15 cellular contexts compared by ENCODE assay signal in the genomic region with DNA sequence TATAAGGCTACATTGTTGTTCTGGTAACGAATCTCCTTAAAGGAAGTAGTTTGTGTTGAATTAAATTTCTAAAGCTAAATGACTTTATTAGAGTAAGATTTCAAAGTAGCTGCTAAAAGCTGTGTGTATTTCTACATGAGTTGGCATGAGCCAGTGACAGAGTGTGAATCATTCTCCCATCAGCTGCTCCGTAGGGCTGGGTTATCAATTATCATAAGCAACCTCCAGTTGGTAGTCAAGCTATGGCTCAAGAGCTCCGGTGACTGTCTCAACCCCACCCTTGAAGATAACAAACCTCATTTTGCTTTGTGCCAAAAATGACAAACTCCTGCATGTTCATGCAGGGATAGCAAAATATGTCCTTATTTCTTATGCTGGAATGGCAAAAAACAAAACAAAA.
A peak's percentile ranks its signal among the peaks of the same experiment; 100 is the strongest.
DNase-seq lines count a peak whose midpoint lies in the region; ATAC-seq and TF ChIP-seq lines count a peak whose summit lies in the region.
"Had no signal": no experiment of that assay in that cellular context is flagged by ENCODE, and none has a peak within 500 bp of the region (broad histone marks: within the 10 kb centered on the region; RNA-seq: fewer than 3 reads in every experiment).

No MANE protein-coding gene starts in this region.

- TF ChIP-seq CTCF in left ventricle myocardium inferior (IDR thresholded peaks at IDR 0.05; ENCODE audit: borderline replicate concordance) = no peak
- no peak for TF ChIP-seq CTCF in adrenal gland (IDR thresholded peaks at IDR 0.05)
- TF ChIP-seq CTCF in gastroesophageal sphincter (IDR thresholded peaks at IDR 0.05) = no peak

- TF ChIP-seq POLR2A in adrenal gland (IDR thresholded peaks at IDR 0.05) (no peak), gastroesophageal sphincter (IDR thresholded peaks at IDR 0.05) (no peak)

- no peaks in the 10 kb centered on the region for H3K36me3 ChIP-seq in left ventricle myocardium inferior
- H3K36me3 ChIP-seq in adrenal gland (replicated peaks in 1 of 2) = no peaks in the 10 kb centered on the region
- H3K36me3 ChIP-seq in gastroesophageal sphincter = no peaks in the 10 kb centered on the region
- no peaks in the 10 kb centered on the region for H3K36me3 ChIP-seq in effector memory CD4-positive, alpha-beta T cell (ENCODE audit: control insufficient read depth, insufficient read depth, low read length)
- H3K36me3 ChIP-seq: neural progenitor cell had no signal

- H3K4me3 ChIP-seq in left ventricle myocardium inferior (no peak overlapping the region), adrenal gland (no peak overlapping the region), gastroesophageal sphincter (no peak overlapping the region)
- no peak overlapping the region for H3K4me3 ChIP-seq in effector memory CD4-positive, alpha-beta T cell (ENCODE audit: insufficient read depth, low read depth, low read length, poor library complexity, severe bottlenecking)
- H3K4me3 ChIP-seq: neural progenitor cell had no signal

- H3K27me3 ChIP-seq in left ventricle myocardium inferior (ENCODE audit: low read depth) (no peaks in the 10 kb centered on the region), adrenal gland (no peaks in the 10 kb centered on the region), gastroesophageal sphincter (no peaks in the 10 kb centered on the region)
- H3K27me3 ChIP-seq in effector memory CD4-positive, alpha-beta T cell (replicated peaks; ENCODE audit: control insufficient read depth, insufficient read depth, low read length, poor library complexity, severe bottlenecking) = no peaks in the 10 kb centered on the region
- H3K27me3 ChIP-seq: neural progenitor cell had no signal

- no peak for TF ChIP-seq EP300 in gastroesophageal sphincter (IDR thresholded peaks at IDR 0.05)

- H3K4me1 ChIP-seq in left ventricle myocardium inferior (peaks cover 31% of the 10 kb centered on the region), adrenal gland (replicated peaks in 1 of 2) (peaks cover 3 to 21% of the 10 kb centered on the region in 2 donors), gastroesophageal sphincter (no peaks in the 10 kb centered on the region)
- no peaks in the 10 kb centered on the region for H3K4me1 ChIP-seq in effector memory CD4-positive, alpha-beta T cell (ENCODE audit: control insufficient read depth, insufficient read depth, low read length, poor library complexity, severe bottlenecking)

- peak in 1 of 2 donors; percentile 92 for ATAC-seq in left cardiac atrium
- ATAC-seq in gastroesophageal sphincter = peak; percentile 53
- no peak for ATAC-seq in GM18511 (IDR thresholded peaks at IDR 0.05; ENCODE audit: unreplicated experiment)

- DNase-seq in left cardiac atrium (peak; percentile 21), left ventricle myocardium inferior (no peak), adrenal gland (peak in 5 of 7 donors; percentile 31 to 82 (median 63)), LoVo (ENCODE audit: low spot score) (no peak), SHP77 (lab: John Stamatoyannopoulos, UW) (no peak)
- DNase-seq in effector memory CD4-positive, alpha-beta T cell = no peak
- DNase-seq: activated B cell treated with CpG ODN at 0.5 μM for 24 hours; activated T-cell treated with anti-CD3 and anti-CD28 coated beads, Interleukin-2, amount 50 U/mL, for 24 hours; AML-193; DMS79; Kasumi-1; SHP77 treated with DMSO at 0.1 percent for 48 hours had no signal

- no peak overlapping the region for H3K27ac ChIP-seq in left ventricle myocardium inferior (replicated peaks)
- H3K27ac ChIP-seq in adrenal gland = no peak overlapping the region
- no peak overlapping the region for H3K27ac ChIP-seq in gastroesophageal sphincter
- H3K27ac ChIP-seq in effector memory CD4-positive, alpha-beta T cell (ENCODE audit: insufficient read depth, low read length, poor library complexity, severe bottlenecking) = no peak overlapping the region
- H3K27ac ChIP-seq: neural progenitor cell had no signal

- H3K9me3 ChIP-seq in left ventricle myocardium inferior (replicated peaks) (no peaks in the 10 kb centered on the region), adrenal gland (replicated peaks in 1 of 3) (no peaks in the 10 kb centered on the region), gastroesophageal sphincter (no peaks in the 10 kb centered on the region)
- no peaks in the 10 kb centered on the region for H3K9me3 ChIP-seq in effector memory CD4-positive, alpha-beta T cell (ENCODE audit: control insufficient read depth, low read length)

- intact Hi-C loops in left cardiac atrium (cut with DNase I) = no loop called here
- intact Hi-C loops in left ventricle myocardium inferior (cut with micrococcal nuclease) = no loop called here
- intact Hi-C loops in adrenal gland (cut with DNase I) = no loop called here

- WGBS in adrenal gland, 4 donors = 27 to 33% (median 30%) methylated on average over 3 of the region's 3 CpGs
- 36 to 71% methylated on average over 3 of the region's 3 CpGs for WGBS in gastroesophageal sphincter (ENCODE audit: low coverage in 1 of 2), 2 donors

Comparison
In these comparisons a context has a peak if more than half of its experiments do, and no peak if none do; other contexts are left out.
1. DNase-seq: peak in left cardiac atrium (single experiment) and adrenal gland (5 of 7); none in left ventricle myocardium inferior (single experiment), effector memory CD4-positive, alpha-beta T cell (0 of 3), LoVo (single experiment) and SHP77 (0 of 2).